Comparison of ENCODE assay signal across 28 cellular contexts in the genomic region with DNA sequence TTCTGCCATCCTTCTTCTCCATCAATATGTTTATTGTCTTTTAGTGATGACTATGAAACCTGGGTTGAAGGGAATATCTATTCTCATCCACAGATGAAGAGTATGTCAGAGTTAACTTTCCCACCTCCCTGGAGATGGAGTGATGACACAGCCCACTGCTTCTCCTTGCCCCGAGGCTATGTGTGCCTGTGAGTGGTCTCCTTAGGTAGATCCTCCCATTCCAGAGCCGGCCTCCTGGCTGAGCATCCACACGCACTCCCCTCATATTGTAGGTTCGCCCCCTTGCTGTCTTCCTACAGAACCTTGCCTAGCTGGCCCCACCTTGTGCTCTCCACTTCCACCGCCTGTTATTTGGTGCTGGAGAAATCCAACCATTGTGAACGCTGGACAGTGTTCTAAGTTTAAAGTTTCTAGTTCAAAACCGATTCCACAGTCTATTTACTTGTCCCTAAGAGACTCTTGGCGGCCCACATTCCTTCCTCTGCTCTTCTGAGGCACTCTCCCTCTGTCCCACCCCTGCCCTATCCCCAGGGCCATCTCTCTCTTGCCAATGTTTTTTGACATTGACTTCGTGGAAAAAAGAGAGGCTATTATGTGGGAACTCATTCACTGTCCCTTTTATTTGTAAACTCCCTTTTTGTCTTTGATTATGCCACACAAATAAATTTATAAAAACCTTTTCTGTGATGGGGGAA.
DNase-seq lines count a peak whose midpoint lies in the region; ATAC-seq and TF ChIP-seq lines count a peak whose summit lies in the region.
"Had no signal": no experiment of that assay in that cellular context is flagged by ENCODE, and none has a peak within 500 bp of the region (broad histone marks: within the 10 kb centered on the region; RNA-seq: fewer than 3 reads in every experiment).

No MANE protein-coding gene starts in this region.

- H3K4me3 ChIP-seq in BE2C (ENCODE audit: low read depth, low read length): no peak overlapping the region
- H3K4me3 ChIP-seq in HL-60 (replicated peaks; ENCODE audit: insufficient read depth, low read length): no peak overlapping the region
- no peak overlapping the region for H3K4me3 ChIP-seq in fibroblast of lung (replicated peaks in 1 of 4; ENCODE audit: control extremely low read depth in 1 of 4, insufficient read depth in 1 of 4, low read depth in 3 of 4, low read length in 4 of 4)
- H3K4me3 ChIP-seq in subcutaneous abdominal adipose tissue (ENCODE audit: low read depth in 1 of 5, low read length in 5 of 5): no peak overlapping the region
- H3K4me3 ChIP-seq: BLaER1, GM12878, transverse colon had no signal

- H3K79me2 ChIP-seq in fibroblast of lung (ENCODE audit: control insufficient read depth, insufficient read depth, low read length): no peaks in the 10 kb centered on the region

- H3K4me2 ChIP-seq in fibroblast of lung (ENCODE audit: extremely low read depth, insufficient read depth, low read length): no peak overlapping the region
- H3K4me2 ChIP-seq: BLaER1 had no signal

- H2AFZ ChIP-seq in fibroblast of lung (ENCODE audit: low read length): no peak overlapping the region

- no peaks in the 10 kb centered on the region for H3K9me3 ChIP-seq in BE2C
- no peaks in the 10 kb centered on the region for H3K9me3 ChIP-seq in fibroblast of lung (ENCODE audit: control insufficient read depth, insufficient read depth, low read depth, low read length)
- no peaks in the 10 kb centered on the region for H3K9me3 ChIP-seq in subcutaneous abdominal adipose tissue (ENCODE audit: control insufficient read depth in 5 of 5, low read length in 5 of 5)
- H3K9me3 ChIP-seq: BLaER1, Caco-2, transverse colon had no signal

- H3K36me3 ChIP-seq in BE2C (no peaks in the 10 kb centered on the region), fibroblast of lung (ENCODE audit: control insufficient read depth, insufficient read depth, low read length) (no peaks in the 10 kb centered on the region), subcutaneous abdominal adipose tissue (ENCODE audit: control insufficient read depth in 5 of 5, insufficient read depth in 5 of 5, low read length in 5 of 5) (peaks cover 0 to 2% (median 0%) of the 10 kb centered on the region in 5 donors)
- H3K36me3 ChIP-seq: BLaER1, brain microvascular endothelial cell, transverse colon, WERI-Rb-1 had no signal

- H3K27me3 Mint-ChIP-seq in activated T-cell treated with anti-CD3 and anti-CD28 coated beads, Interleukin-2, amount 50 U/mL, for 4 hours (ENCODE audit: low read depth): no peaks in the 10 kb centered on the region
- H3K27me3 Mint-ChIP-seq: activated naive CD8-positive, alpha-beta T cell treated with anti-CD3 and anti-CD28 coated beads, Interleukin-2, amount 10 ng/mL, durations not matched to agents 7 days and 5 days; activated T-helper 17 cell treated with anti-CD3 and anti-CD28 coated beads, Interleukin-2, amount 50 U/mL, for 72 hours; naive thymus-derived CD4-positive, alpha-beta T cell had no signal

- no peaks in the 10 kb centered on the region for H3K27me3 ChIP-seq in BE2C
- no peaks in the 10 kb centered on the region for H3K27me3 ChIP-seq in HL-60 (ENCODE audit: insufficient read depth, poor library complexity, severe bottlenecking)
- H3K27me3 ChIP-seq in fibroblast of lung (ENCODE audit: control insufficient read depth, insufficient read depth, low read length): no peaks in the 10 kb centered on the region
- no peaks in the 10 kb centered on the region for H3K27me3 ChIP-seq in subcutaneous abdominal adipose tissue (ENCODE audit: control insufficient read depth in 5 of 5, insufficient read depth in 4 of 5, low read length in 5 of 5)
- H3K27me3 ChIP-seq: BLaER1, brain microvascular endothelial cell, foreskin keratinocyte, transverse colon had no signal

- H3K9ac ChIP-seq in fibroblast of lung (ENCODE audit: insufficient read depth, low read length) (no peak overlapping the region), subcutaneous abdominal adipose tissue (ENCODE audit: low read length in 5 of 5) (no peak overlapping the region)
- H3K9ac ChIP-seq: BLaER1 had no signal

- peaks cover 6% of the 10 kb centered on the region for H3K36me3 Mint-ChIP-seq in activated T-cell treated with anti-CD3 and anti-CD28 coated beads, Interleukin-2, amount 50 U/mL, for 4 hours (ENCODE audit: insufficient read depth)
- H3K36me3 Mint-ChIP-seq: activated naive CD8-positive, alpha-beta T cell treated with anti-CD3 and anti-CD28 coated beads, Interleukin-2, amount 10 ng/mL, durations not matched to agents 7 days and 5 days had no signal

- H3K4me3 Mint-ChIP-seq in activated T-cell treated with anti-CD3 and anti-CD28 coated beads, Interleukin-2, amount 50 U/mL, for 4 hours: no peak overlapping the region
- H3K4me3 Mint-ChIP-seq: activated naive CD8-positive, alpha-beta T cell treated with anti-CD3 and anti-CD28 coated beads, Interleukin-2, amount 10 ng/mL, durations not matched to agents 7 days and 5 days; activated T-helper 17 cell treated with anti-CD3 and anti-CD28 coated beads, Interleukin-2, amount 50 U/mL, for 72 hours; mesothelial cell of epicardium; naive thymus-derived CD4-positive, alpha-beta T cell had no signal

- H3K4me1 Mint-ChIP-seq in activated T-cell treated with anti-CD3 and anti-CD28 coated beads, Interleukin-2, amount 50 U/mL, for 4 hours (ENCODE audit: low read depth): no peaks in the 10 kb centered on the region
- H3K4me1 Mint-ChIP-seq: activated naive CD8-positive, alpha-beta T cell treated with anti-CD3 and anti-CD28 coated beads, Interleukin-2, amount 10 ng/mL, durations not matched to agents 7 days and 5 days; activated T-helper 17 cell treated with anti-CD3 and anti-CD28 coated beads, Interleukin-2, amount 50 U/mL, for 72 hours had no signal

- H3K9me3 Mint-ChIP-seq in activated T-cell treated with anti-CD3 and anti-CD28 coated beads, Interleukin-2, amount 50 U/mL, for 4 hours: no peaks in the 10 kb centered on the region
- H3K9me3 Mint-ChIP-seq: activated naive CD8-positive, alpha-beta T cell treated with anti-CD3 and anti-CD28 coated beads, Interleukin-2, amount 10 ng/mL, durations not matched to agents 7 days and 5 days; activated T-helper 17 cell treated with anti-CD3 and anti-CD28 coated beads, Interleukin-2, amount 50 U/mL, for 72 hours; naive thymus-derived CD4-positive, alpha-beta T cell had no signal

- no peak for TF ChIP-seq CTCF in BE2C (IDR thresholded peaks at IDR 0.05; ENCODE audit: low read depth, low read length)
- no peak for TF ChIP-seq CTCF in HL-60 (IDR thresholded peaks at IDR 0.05; ENCODE audit: insufficient read depth, low read length)
- TF ChIP-seq CTCF in fibroblast of lung (conservative IDR thresholded peaks at IDR 0.05 in 1 of 2, IDR thresholded peaks at IDR 0.05 in 1 of 2; ENCODE audit: low read depth in 1 of 2, low read length in 2 of 2): no peak

- DNase-seq in BE2C (peak; percentile 18), HL-60 (ENCODE audit: low read depth in 1 of 2, low spot score in 1 of 2) (no peak), fibroblast of lung (ENCODE audit: low read depth in 2 of 2) (no peak), NCI-H82 treated with DMSO at 0.1 percent for 48 hours (lab: John Stamatoyannopoulos, UW; ENCODE audit: unreplicated experiment) (no peak), inferior parietal cortex (ENCODE audit: extremely low spot score) (no peak)
- no peak for DNase-seq in stimulated activated CD8-positive, alpha-beta memory T cell treated with anti-CD3 and anti-CD28 coated beads, Interleukin-4, amount 100 ng/mL, for 48 hours
- no peak for DNase-seq in activated T-cell treated with anti-CD3 and anti-CD28 coated beads, Interleukin-2, amount 50 U/mL, for 4 hours
- DNase-seq: activated CD4-positive, alpha-beta T cell treated with anti-CD3 and anti-CD28 coated beads, Interleukin-2, amount 50 U/mL, for 1 hour; activated CD8-positive, alpha-beta memory T cell treated with anti-CD3 and anti-CD28 coated beads, Interleukin-2, amount 50 U/mL, for 4 hours; activated naive CD8-positive, alpha-beta T cell treated with anti-CD3 and anti-CD28 coated beads, Interleukin-2, amount 10 ng/mL, durations not matched to agents 7 days and 5 days; brain microvascular endothelial cell; Caco-2; DMS79; effector CD8-positive, alpha-beta T cell; foreskin keratinocyte; H7; naive thymus-derived CD4-positive, alpha-beta T cell; NCI-H1105; NCI-H2029; NCI-H2227 treated with DMSO at 0.1 percent for 48 hours; stimulated activated naive CD8-positive, alpha-beta T cell treated with anti-CD3 and anti-CD28 coated beads, Interleukin-15, Interleukin-2, amounts not matched to agents 100 U/mL and 50 U/mL, for 24 hours; transverse colon; WERI-Rb-1 had no signal

- H3K4me1 ChIP-seq in BE2C: no peaks in the 10 kb centered on the region
- peaks cover 6% of the 10 kb centered on the region for H3K4me1 ChIP-seq in fibroblast of lung (ENCODE audit: control insufficient read depth, extremely low read depth, insufficient read depth, low read length)
- H3K4me1 ChIP-seq in subcutaneous abdominal adipose tissue (ENCODE audit: control insufficient read depth in 5 of 5, insufficient read depth in 5 of 5, low read length in 5 of 5): peaks cover 0 to 56% (median 41%) of the 10 kb centered on the region in 5 donors
- H3K4me1 ChIP-seq: Caco-2, foreskin keratinocyte had no signal

- H4K20me1 ChIP-seq in fibroblast of lung (ENCODE audit: control insufficient read depth, extremely low read depth, insufficient read depth, low read length): no peaks in the 10 kb centered on the region
- H4K20me1 ChIP-seq: BLaER1 had no signal

- ATAC-seq in activated T-cell treated with anti-CD3 and anti-CD28 coated beads, Interleukin-2, amount 50 U/mL, for 4 hours: no peak
- ATAC-seq: activated T-helper 17 cell treated with anti-CD3 and anti-CD28 coated beads, Interleukin-2, amount 50 U/mL, for 72 hours; foreskin keratinocyte; GM12878; naive thymus-derived CD4-positive, alpha-beta T cell; stimulated activated naive CD8-positive, alpha-beta T cell treated with anti-CD3 and anti-CD28 coated beads, Interleukin-15, Interleukin-2, amounts not matched to agents 100 U/mL and 50 U/mL, for 24 hours had no signal

- H3K27ac ChIP-seq in HL-60 (replicated peaks) (peak overlapping the region; percentile 87), fibroblast of lung (ENCODE audit: insufficient read depth, low read length) (peak overlapping the region; percentile 0), subcutaneous abdominal adipose tissue (ENCODE audit: low read depth, low read length) (peak overlapping the region; percentile 80)
- H3K27ac ChIP-seq: BLaER1, brain microvascular endothelial cell, foreskin keratinocyte, WERI-Rb-1 had no signal

Comparison
In these comparisons a context has a peak if more than half of its experiments do, and no peak if none do; other contexts are left out.
1. H3K27ac ChIP-seq: peak in every context shown above with its lines; median percentile 87 in HL-60; 80 in subcutaneous abdominal adipose tissue; 0 in fibroblast of lung.